15 cellular contexts compared by ENCODE assay signal in genomic region chr6:160259143-160259425, GRCh38. TPM values are rescaled to one million over a fixed set of nuclear protein-coding genes. Genes with fewer than 3 reads are reported as not detected.
A peak's percentile ranks its signal among the peaks of the same experiment; 100 is the strongest.
DNase-seq lines count a peak whose midpoint lies in the region; ATAC-seq and TF ChIP-seq lines count a peak whose summit lies in the region.
"Had no signal": no experiment of that assay in that cellular context is flagged by ENCODE, and none has a peak within 500 bp of the region (broad histone marks: within the 10 kb centered on the region; RNA-seq: fewer than 3 reads in every experiment).

No MANE protein-coding gene starts in this region.

- TF ChIP-seq POLR2A in testis (IDR thresholded peaks at IDR 0.05) (no peak), esophagus squamous epithelium (IDR thresholded peaks at IDR 0.05) (no peak)

- no peaks in the 10 kb centered on the region for H3K27me3 ChIP-seq in hepatocyte
- peaks cover 0 to 4% (median 0%) of the 10 kb centered on the region in 3 experiments for H3K27me3 ChIP-seq in neuronal stem cell (ENCODE audit: control insufficient read depth in 3 of 3, insufficient read depth in 3 of 3, low read depth in 1 of 3, low read length in 3 of 3)
- no peaks in the 10 kb centered on the region for H3K27me3 ChIP-seq in testis
- H3K27me3 ChIP-seq in esophagus squamous epithelium: no peaks in the 10 kb centered on the region
- H3K27me3 ChIP-seq: BLaER1 treated with 17β-estradiol and CSF1 and Interleukin-3, amounts not matched to agents 10 nM and 100 nM had no signal

- no peak overlapping the region for H4K8ac ChIP-seq in neuronal stem cell (ENCODE audit: low read depth, low read length)

- CTCF ChIA-PET in WTC11 (lab: Charles Lee): no interaction called here

- H4K20me1 ChIP-seq in hepatocyte (ENCODE audit: insufficient read depth, poor library complexity, severe bottlenecking): no peaks in the 10 kb centered on the region
- H4K20me1 ChIP-seq: BLaER1 treated with 17β-estradiol and CSF1 and Interleukin-3, amounts not matched to agents 10 nM and 100 nM had no signal

- peak overlapping the region; percentile 17; the same call in 1 of the 2 replicates for H3K27ac Mint-ChIP-seq in WTC11
- H3K27ac Mint-ChIP-seq: CD8-positive, alpha-beta memory T cell; HFFc6 had no signal

- WGBS in hepatocyte (ENCODE audit: low lambda C conversion rate, missing lambda C conversion rate): 71% methylated on average over 8 of the region's 8 CpGs
- WGBS in neuronal stem cell (ENCODE audit: extremely low coverage in 2 of 2, insufficient read length in 2 of 2, insufficient replicate concordance in 1 of 2), 2 donors: no CpG with 5 or more reads among the region's 8 CpGs
- WGBS in testis, 2 donors: 48 to 61% methylated on average over 8 of the region's 8 CpGs
- 61 to 84% methylated on average over 8 of the region's 8 CpGs for WGBS in esophagus squamous epithelium, 2 donors

- no peaks in the 10 kb centered on the region for H3K36me3 Mint-ChIP-seq in WTC11
- H3K36me3 Mint-ChIP-seq in activated T-cell treated with anti-CD3 and anti-CD28 coated beads, Interleukin-2, amount 50 U/mL, for 4 hours (ENCODE audit: insufficient read depth): no peaks in the 10 kb centered on the region
- H3K36me3 Mint-ChIP-seq: CD8-positive, alpha-beta memory T cell had no signal

- peaks cover 11% of the 10 kb centered on the region; the same call in 1 of the 2 replicates for H3K27me3 Mint-ChIP-seq in WTC11 (ENCODE audit: low read depth)
- H3K27me3 Mint-ChIP-seq in activated T-cell treated with anti-CD3 and anti-CD28 coated beads, Interleukin-2, amount 50 U/mL, for 4 hours (ENCODE audit: low read depth): peaks cover 8% of the 10 kb centered on the region

- POLR2A ChIA-PET in WTC11 (lab: Charles Lee): no interaction called here

- H2AFZ ChIP-seq in hepatocyte (peak overlapping the region; percentile 15), neuronal stem cell (ENCODE audit: low read length) (no peak overlapping the region)

- H3K4me3 ChIP-seq in hepatocyte (no peak overlapping the region), neuronal stem cell (ENCODE audit: low read length in 2 of 2) (no peak overlapping the region), testis (no peak overlapping the region), esophagus squamous epithelium (no peak overlapping the region)
- H3K4me3 ChIP-seq: BLaER1 treated with 17β-estradiol and CSF1 and Interleukin-3, amounts not matched to agents 10 nM and 100 nM had no signal

- H2BK5ac ChIP-seq in neuronal stem cell (ENCODE audit: low read length): peak overlapping the region; percentile 1

- no peaks in the 10 kb centered on the region for H3K79me1 ChIP-seq in neuronal stem cell (ENCODE audit: low read depth, low read length)

- H3K4me2 ChIP-seq in hepatocyte (no peak overlapping the region), neuronal stem cell (ENCODE audit: insufficient read depth, low read length, poor library complexity, severe bottlenecking) (no peak overlapping the region)
- H3K4me2 ChIP-seq: BLaER1 treated with 17β-estradiol and CSF1 and Interleukin-3, amounts not matched to agents 10 nM and 100 nM had no signal

- no peak overlapping the region for H2BK15ac ChIP-seq in neuronal stem cell (ENCODE audit: low read length)

- TF ChIP-seq CTCF in WTC11 (IDR thresholded peaks at IDR 0.05) (no peak), hepatocyte (IDR thresholded peaks at IDR 0.05; ENCODE audit: poor library complexity) (no peak), testis (IDR thresholded peaks at IDR 0.05) (no peak), esophagus squamous epithelium (IDR thresholded peaks at IDR 0.05) (no peak)

- no peak overlapping the region for H2BK120ac ChIP-seq in neuronal stem cell (ENCODE audit: low read depth, low read length)

- H2AK5ac ChIP-seq in neuronal stem cell (ENCODE audit: low read depth, low read length): no peak overlapping the region

- no peaks in the 10 kb centered on the region for H3K9me2 ChIP-seq in hepatocyte (replicated peaks; ENCODE audit: insufficient read depth)

- no peaks in the 10 kb centered on the region for H3K79me2 ChIP-seq in hepatocyte

- no peak overlapping the region for H3K14ac ChIP-seq in neuronal stem cell (ENCODE audit: low read length)

- H3K23ac ChIP-seq in neuronal stem cell (ENCODE audit: low read depth, low read length, poor library complexity): no peak overlapping the region

- H3K4me3 Mint-ChIP-seq in WTC11: no peak overlapping the region
- no peak overlapping the region for H3K4me3 Mint-ChIP-seq in activated T-cell treated with anti-CD3 and anti-CD28 coated beads, Interleukin-2, amount 50 U/mL, for 4 hours
- H3K4me3 Mint-ChIP-seq: CD8-positive, alpha-beta memory T cell; HFFc6 had no signal

- no peaks in the 10 kb centered on the region for H3K36me3 ChIP-seq in hepatocyte (replicated peaks; ENCODE audit: insufficient read depth, low read depth)
- no peaks in the 10 kb centered on the region for H3K36me3 ChIP-seq in neuronal stem cell (replicated peaks in 1 of 2; ENCODE audit: control insufficient read depth in 2 of 2, insufficient read depth in 2 of 2, low read length in 2 of 2)
- no peaks in the 10 kb centered on the region for H3K36me3 ChIP-seq in testis (ENCODE audit: low read depth, missing control alignments)
- H3K36me3 ChIP-seq in esophagus squamous epithelium: no peaks in the 10 kb centered on the region
- H3K36me3 ChIP-seq: BLaER1 treated with 17β-estradiol and CSF1 and Interleukin-3, amounts not matched to agents 10 nM and 100 nM had no signal

- no peak overlapping the region for H3K9ac ChIP-seq in neuronal stem cell (ENCODE audit: low read depth, low read length, poor library complexity)
- H3K9ac ChIP-seq: BLaER1 treated with 17β-estradiol and CSF1 and Interleukin-3, amounts not matched to agents 10 nM and 100 nM had no signal

- peaks cover 66% of the 10 kb centered on the region for H3K4me1 ChIP-seq in hepatocyte (ENCODE audit: insufficient read depth)
- peaks cover 0 to 2% of the 10 kb centered on the region in 2 donors for H3K4me1 ChIP-seq in neuronal stem cell (ENCODE audit: control insufficient read depth in 2 of 2, insufficient read depth in 1 of 2, low read depth in 1 of 2, low read length in 2 of 2)
- H3K4me1 ChIP-seq in testis: peaks cover 3% of the 10 kb centered on the region
- peaks cover 0 to 5% (median 0%) of the 10 kb centered on the region in 3 donors for H3K4me1 ChIP-seq in esophagus squamous epithelium

- intact Hi-C loops in testis (cut with DNase I; ENCODE audit: low total_unique reads) (no loop called here), esophagus squamous epithelium (cut with DNase I) (no loop called here)

- H3K9me3 Mint-ChIP-seq in WTC11: no peaks in the 10 kb centered on the region
- H3K9me3 Mint-ChIP-seq in activated T-cell treated with anti-CD3 and anti-CD28 coated beads, Interleukin-2, amount 50 U/mL, for 4 hours: no peaks in the 10 kb centered on the region
- H3K9me3 Mint-ChIP-seq: CD8-positive, alpha-beta memory T cell had no signal

- DNase-seq in WTC11 (ENCODE audit: low spot score) (no peak), hepatocyte (ENCODE audit: low spot score) (no peak), neuronal stem cell (ENCODE audit: low spot score) (no peak), testis (peak; percentile 18), esophagus squamous epithelium (lab: John Stamatoyannopoulos, UW) (no peak)
- no peak for DNase-seq in activated T-cell treated with anti-CD3 and anti-CD28 coated beads, Interleukin-2, amount 50 U/mL, for 4 hours
- DNase-seq: CD8-positive, alpha-beta memory T cell; HFFc6; KBM-7; NCI-H1694 treated with DMSO at 0.1 percent for 48 hours had no signal

- H3K18ac ChIP-seq in neuronal stem cell (ENCODE audit: low read length): no peak overlapping the region

- no peak overlapping the region for H3K4ac ChIP-seq in neuronal stem cell (ENCODE audit: low read length)

- peak overlapping the region; percentile 48 for H3K27ac ChIP-seq in hepatocyte
- H3K27ac ChIP-seq in neuronal stem cell (replicated peaks; ENCODE audit: low read length): no peak overlapping the region
- H3K27ac ChIP-seq in testis: no peak overlapping the region
- no peak overlapping the region for H3K27ac ChIP-seq in esophagus squamous epithelium
- H3K27ac ChIP-seq: BLaER1 treated with 17β-estradiol and CSF1 and Interleukin-3, amounts not matched to agents 10 nM and 100 nM had no signal

- H4K91ac ChIP-seq in neuronal stem cell (ENCODE audit: low read depth, low read length, poor library complexity): no peak overlapping the region

- H3K9me3 ChIP-seq in hepatocyte (ENCODE audit: low read depth) (no peaks in the 10 kb centered on the region), neuronal stem cell (replicated peaks in 1 of 2; ENCODE audit: control insufficient read depth in 2 of 2, insufficient read depth in 1 of 2, low read depth in 1 of 2, low read length in 2 of 2) (no peaks in the 10 kb centered on the region), testis (no peaks in the 10 kb centered on the region), esophagus squamous epithelium (no peaks in the 10 kb centered on the region)
- H3K9me3 ChIP-seq: BLaER1 treated with 17β-estradiol and CSF1 and Interleukin-3, amounts not matched to agents 10 nM and 100 nM had no signal

- peaks cover 57% of the 10 kb centered on the region for H3K4me1 Mint-ChIP-seq in WTC11
- H3K4me1 Mint-ChIP-seq in activated T-cell treated with anti-CD3 and anti-CD28 coated beads, Interleukin-2, amount 50 U/mL, for 4 hours (ENCODE audit: low read depth): no peaks in the 10 kb centered on the region
- H3K4me1 Mint-ChIP-seq: CD8-positive, alpha-beta memory T cell had no signal

- ATAC-seq in WTC11 (no peak), GM19463 (IDR thresholded peaks at IDR 0.05; ENCODE audit: unreplicated experiment) (no peak)
- ATAC-seq in activated T-cell treated with anti-CD3 and anti-CD28 coated beads, Interleukin-2, amount 50 U/mL, for 4 hours: no peak
- ATAC-seq: HepG2, Panc1 had no signal

- no peak overlapping the region for H2BK12ac ChIP-seq in neuronal stem cell (ENCODE audit: low read length)

TF ChIP-seq in WTC11, 78 proteins besides CTCF, POLR2A, EP300 and RAD21 (continues in another document):
- no peak for TF ChIP-seq CDX4 (CRISPR knock-in tag; IDR thresholded peaks at IDR 0.05; ENCODE audit: borderline replicate concordance)
- TF ChIP-seq ETV6 (CRISPR knock-in tag; IDR thresholded peaks at IDR 0.05): no peak
- TF ChIP-seq ZNF263 (CRISPR knock-in tag; IDR thresholded peaks at IDR 0.05; ENCODE audit: low read depth): no peak
- TF ChIP-seq ZNF121 (CRISPR knock-in tag; IDR thresholded peaks at IDR 0.05): no peak

RNA-seq across cellular contexts. Expression of gene SLC22A2, which starts 0.5 kb away (rescaled TPM):
- total RNA-seq in WTC11 (2021) (0.44 to 0.96 TPM (median 0.78 TPM) in 3 replicates), hepatocyte (0.43 and 1.2 TPM in 2 replicates), testis (under 1 TPM; 0.24 to 0.99 TPM), esophagus squamous epithelium (not detected)
- polyA plus RNA-seq in hepatocyte (0.57 and 1.5 TPM in 2 replicates), testis (ENCODE audit: insufficient read depth, low read depth, low replicate concordance) (0.34 TPM)
- polyA plus RNA-seq in neuronal stem cell (2013, experiment 1 of 2): not detected
- not detected for polyA plus RNA-seq in neuronal stem cell (2013, experiment 2 of 2)
- total RNA-seq in activated T-cell treated with anti-CD3 and anti-CD28 coated beads, Interleukin-2, amount 50 U/mL, for 4 hours: not detected
- total RNA-seq: CD8-positive, alpha-beta memory T cell; HepG2; HFFc6; NCI-H460 had no signal
- polyA plus RNA-seq: CD8-positive, alpha-beta memory T cell; HepG2 had no signal
